ENCODE assay signal across 8 cellular contexts in the genomic region with DNA sequence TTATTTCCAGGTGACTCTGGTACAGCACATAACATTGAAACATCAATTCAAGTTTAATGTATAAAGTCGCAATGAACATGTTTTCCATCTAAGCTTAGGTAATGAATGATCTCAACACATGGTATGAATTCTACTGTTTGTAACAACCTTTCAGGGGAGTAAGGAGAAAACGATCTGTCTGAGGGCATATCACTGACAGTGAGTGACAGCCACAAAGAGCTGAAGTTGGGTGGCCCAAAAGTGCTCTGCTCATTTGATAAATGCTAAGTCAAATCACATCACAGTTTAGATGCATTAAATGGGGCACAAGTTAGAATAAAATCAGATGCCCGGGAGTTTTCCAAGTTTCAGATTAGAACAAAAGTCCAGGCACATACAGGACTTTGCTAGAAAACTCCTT. TPM values are rescaled to one million over a fixed set of nuclear protein-coding genes. Genes with fewer than 3 reads are reported as not detected.
A peak's percentile ranks its signal among the peaks of the same experiment; 100 is the strongest.
DNase-seq lines count a peak whose midpoint lies in the region; ATAC-seq and TF ChIP-seq lines count a peak whose summit lies in the region.

No MANE protein-coding gene starts in this region.

- no peaks in the 10 kb centered on the region for H3K36me3 ChIP-seq in GM06990 (ENCODE audit: control insufficient read depth, insufficient read depth, low read length)
- H3K36me3 ChIP-seq in duodenal mucosa (ENCODE audit: control insufficient read depth in 1 of 2, insufficient read depth in 2 of 2, low read length in 2 of 2): no peaks in the 10 kb centered on the region

- peaks cover 28% of the 10 kb centered on the region for H3K4me1 Mint-ChIP-seq in osteocyte (ENCODE audit: unreplicated experiment)

- peak overlapping the region; percentile 89 for H3K4me3 Mint-ChIP-seq in osteocyte (ENCODE audit: unreplicated experiment)

- no peaks in the 10 kb centered on the region for H3K36me3 Mint-ChIP-seq in osteocyte (ENCODE audit: unreplicated experiment)

- peak overlapping the region in 1 of 2 donors; percentile 60 for H3K9ac ChIP-seq in duodenal mucosa (ENCODE audit: low read depth in 1 of 2, low read length in 2 of 2)

- H3K27ac ChIP-seq in duodenal mucosa (ENCODE audit: low read depth, low read length): no peak overlapping the region

- H3K27me3 Mint-ChIP-seq in osteocyte (ENCODE audit: unreplicated experiment): no peaks in the 10 kb centered on the region

- peaks cover 10 to 23% of the 10 kb centered on the region in 2 donors for H3K4me1 ChIP-seq in duodenal mucosa (ENCODE audit: control insufficient read depth in 1 of 2, insufficient read depth in 2 of 2, low read length in 2 of 2)

- ATAC-seq in HG02798 (IDR thresholded peaks at IDR 0.05; ENCODE audit: poor library complexity, unreplicated experiment): no peak
- ATAC-seq in HG03571 (IDR thresholded peaks at IDR 0.05; ENCODE audit: unreplicated experiment): no peak

- no peak for TF ChIP-seq CTCF in GM06990 (IDR thresholded peaks at IDR 0.05; ENCODE audit: insufficient read depth, low read length, poor library complexity, severe bottlenecking)
- no peak for TF ChIP-seq CTCF in osteocyte (IDR thresholded peaks at IDR 0.05)

- no peak for DNase-seq in GM06990 (ENCODE audit: extremely low read depth, insufficient read length)
- peak; percentile 36 for DNase-seq in NCI-H748 (lab: John Stamatoyannopoulos, UW; ENCODE audit: unreplicated experiment)
- DNase-seq in osteocyte (ENCODE audit: extremely low spot score, unreplicated experiment): no peak
- DNase-seq in superior temporal gyrus (ENCODE audit: extremely low spot score): no peak
- no peak for DNase-seq in NCI-H1048 (lab: John Stamatoyannopoulos, UW)

- H3K27me3 ChIP-seq in GM06990 (replicated peaks; ENCODE audit: control insufficient read depth, insufficient read depth, low read length) (no peaks in the 10 kb centered on the region), duodenal mucosa (ENCODE audit: control insufficient read depth in 1 of 2, insufficient read depth in 2 of 2, low read length in 2 of 2) (no peaks in the 10 kb centered on the region)

- H3K9me3 Mint-ChIP-seq in osteocyte (ENCODE audit: unreplicated experiment): no peaks in the 10 kb centered on the region

- H3K27ac Mint-ChIP-seq in osteocyte (ENCODE audit: unreplicated experiment): peak overlapping the region; percentile 90

- no peaks in the 10 kb centered on the region for H3K9me3 ChIP-seq in duodenal mucosa (ENCODE audit: control insufficient read depth in 1 of 2, low read length in 2 of 2)

- H3K4me3 ChIP-seq in GM06990 (replicated peaks; ENCODE audit: low read depth, low read length): peak overlapping the region; percentile 74
- H3K4me3 ChIP-seq in duodenal mucosa (ENCODE audit: low read depth in 1 of 2, low read length in 2 of 2): peak overlapping the region; percentile 93 to 94

RNA-seq across cellular contexts. Expression of gene FANCC, which starts 1.2 kb away (rescaled TPM):
- total RNA-seq in osteocyte: 11.6 and 12.3 TPM in 2 replicates
